1 cellular context compared by ENCODE assay signal in the genomic region with DNA sequence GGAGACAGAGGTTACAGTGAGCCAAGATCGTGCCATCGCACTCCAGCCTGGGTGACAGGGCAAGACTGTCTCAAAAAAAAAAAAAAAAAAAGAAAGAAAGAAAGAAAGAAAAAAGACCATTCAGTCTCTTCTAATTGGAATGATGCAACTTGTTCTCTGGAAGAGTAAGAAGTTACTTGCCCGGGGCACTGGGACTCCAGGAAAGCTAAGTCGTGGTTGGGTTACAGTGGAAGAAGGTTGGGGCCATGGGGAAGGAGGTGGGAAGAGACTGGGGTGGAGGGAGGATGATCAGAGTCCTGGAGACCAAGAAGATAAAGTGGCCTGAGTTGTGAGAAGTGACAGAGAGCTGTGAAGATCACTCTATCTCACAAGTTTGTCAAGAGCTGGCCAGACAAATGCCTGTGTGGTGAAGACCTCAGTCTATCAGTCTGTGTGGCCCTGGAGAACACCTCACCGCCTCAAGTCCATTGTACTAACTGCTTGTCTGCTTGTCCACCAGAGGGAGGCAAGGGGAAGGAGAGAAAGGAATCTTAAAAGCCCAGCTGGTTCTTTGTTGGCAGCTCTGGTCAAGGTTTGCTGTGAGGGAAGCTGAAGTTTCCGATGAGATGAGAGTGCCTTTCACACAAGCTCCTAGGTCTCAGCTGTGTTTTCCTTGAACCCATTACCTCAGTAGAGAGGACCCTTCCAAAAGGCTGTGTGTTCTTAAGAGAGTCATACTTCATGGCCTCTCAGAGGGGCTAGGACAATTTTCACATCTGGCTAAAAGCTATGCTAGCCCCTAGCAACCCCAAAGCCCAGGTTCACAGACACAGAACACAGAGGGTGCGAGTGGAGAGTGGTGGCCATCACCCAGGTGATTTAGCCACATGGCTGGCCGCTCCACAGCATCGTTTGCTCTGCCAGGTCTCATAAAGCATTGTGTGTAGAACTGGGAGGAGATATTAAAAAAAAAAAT.
TF ChIP-seq lines count a peak whose summit lies in the region.

No MANE protein-coding gene starts in this region.

TF ChIP-seq in K562, 482 proteins besides CTCF, POLR2A, EP300 and RAD21 (continued from another document):
- no peak for TF ChIP-seq TOE1 (IDR thresholded peaks at IDR 0.05; ENCODE audit: borderline replicate concordance)
- TF ChIP-seq TOE1 (CRISPR knock-in tag; IDR thresholded peaks at IDR 0.05; ENCODE audit: borderline replicate concordance, low read depth): no peak
- no peak for TF ChIP-seq PURB (CRISPR knock-in tag; IDR thresholded peaks at IDR 0.05; ENCODE audit: low read depth)
- no peak for TF ChIP-seq ZNF41 (CRISPR knock-in tag; conservative IDR thresholded peaks at IDR 0.05)
- no peak for TF ChIP-seq PHF8 (IDR thresholded peaks at IDR 0.05; ENCODE audit: borderline replicate concordance, low read length)
- peak; percentile 46 for TF ChIP-seq SMC3 (conservative IDR thresholded peaks at IDR 0.05; ENCODE audit: insufficient read depth, low read depth, low read length)
- no peak for TF ChIP-seq CHCHD3 (CRISPR knock-in tag; IDR thresholded peaks at IDR 0.05)
- no peak for TF ChIP-seq SRSF9 (IDR thresholded peaks at IDR 0.05; ENCODE audit: borderline replicate concordance, low read depth, low read length)
- TF ChIP-seq MCM5 (IDR thresholded peaks at IDR 0.05; ENCODE audit: low read depth): no peak
- TF ChIP-seq, protein P1, sequence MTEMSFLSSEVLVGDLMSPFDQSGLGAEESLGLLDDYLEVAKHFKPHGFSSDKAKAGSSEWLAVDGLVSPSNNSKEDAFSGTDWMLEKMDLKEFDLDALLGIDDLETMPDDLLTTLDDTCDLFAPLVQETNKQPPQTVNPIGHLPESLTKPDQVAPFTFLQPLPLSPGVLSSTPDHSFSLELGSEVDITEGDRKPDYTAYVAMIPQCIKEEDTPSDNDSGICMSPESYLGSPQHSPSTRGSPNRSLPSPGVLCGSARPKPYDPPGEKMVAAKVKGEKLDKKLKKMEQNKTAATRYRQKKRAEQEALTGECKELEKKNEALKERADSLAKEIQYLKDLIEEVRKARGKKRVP (CRISPR knock-in tag; IDR thresholded peaks at IDR 0.05): 0 out of 2 replicates have a peak, but pooled peaks have one; percentile 62
- 0 out of 2 replicates have a peak, but pooled peaks have one; percentile 34 for TF ChIP-seq EHMT2 (IDR thresholded peaks at IDR 0.05)
- TF ChIP-seq, protein P2, sequence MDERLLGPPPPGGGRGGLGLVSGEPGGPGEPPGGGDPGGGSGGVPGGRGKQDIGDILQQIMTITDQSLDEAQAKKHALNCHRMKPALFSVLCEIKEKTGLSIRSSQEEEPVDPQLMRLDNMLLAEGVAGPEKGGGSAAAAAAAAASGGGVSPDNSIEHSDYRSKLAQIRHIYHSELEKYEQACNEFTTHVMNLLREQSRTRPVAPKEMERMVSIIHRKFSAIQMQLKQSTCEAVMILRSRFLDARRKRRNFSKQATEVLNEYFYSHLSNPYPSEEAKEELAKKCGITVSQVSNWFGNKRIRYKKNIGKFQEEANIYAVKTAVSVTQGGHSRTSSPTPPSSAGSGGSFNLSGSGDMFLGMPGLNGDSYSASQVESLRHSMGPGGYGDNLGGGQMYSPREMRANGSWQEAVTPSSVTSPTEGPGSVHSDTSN (CRISPR knock-in tag; IDR thresholded peaks at IDR 0.05; ENCODE audit: low read depth): no peak
- TF ChIP-seq, protein P2 (tag; conservative IDR thresholded peaks at IDR 0.05; ENCODE audit: low read depth): no peak
- no peak for TF ChIP-seq GABPB2 (CRISPR knock-in tag; conservative IDR thresholded peaks at IDR 0.05)
- TF ChIP-seq, protein P3, sequence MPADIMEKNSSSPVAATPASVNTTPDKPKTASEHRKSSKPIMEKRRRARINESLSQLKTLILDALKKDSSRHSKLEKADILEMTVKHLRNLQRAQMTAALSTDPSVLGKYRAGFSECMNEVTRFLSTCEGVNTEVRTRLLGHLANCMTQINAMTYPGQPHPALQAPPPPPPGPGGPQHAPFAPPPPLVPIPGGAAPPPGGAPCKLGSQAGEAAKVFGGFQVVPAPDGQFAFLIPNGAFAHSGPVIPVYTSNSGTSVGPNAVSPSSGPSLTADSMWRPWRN (IDR thresholded peaks at IDR 0.05; ENCODE audit: low read depth): no peak
- TF ChIP-seq CBFA2T2 (conservative IDR thresholded peaks at IDR 0.05): no peak
- TF ChIP-seq DACH1 (IDR thresholded peaks at IDR 0.05; ENCODE audit: partially characterized antibody): peak; percentile 42
- TF ChIP-seq TCF3 (CRISPR knock-in tag; IDR thresholded peaks at IDR 0.05): no peak
- TF ChIP-seq RBM22 (IDR thresholded peaks at IDR 0.05; ENCODE audit: low read depth, low read length, poor library complexity, severe bottlenecking): no peak
- TF ChIP-seq GABPB1 (CRISPR knock-in tag; IDR thresholded peaks at IDR 0.05): no peak
- no peak for TF ChIP-seq ZNF184 (CRISPR knock-in tag; IDR thresholded peaks at IDR 0.05)
- no peak for TF ChIP-seq SRSF7 (optimal IDR thresholded peaks at IDR 0.05; ENCODE audit: low read depth, low read length)
- TF ChIP-seq, protein P4, sequence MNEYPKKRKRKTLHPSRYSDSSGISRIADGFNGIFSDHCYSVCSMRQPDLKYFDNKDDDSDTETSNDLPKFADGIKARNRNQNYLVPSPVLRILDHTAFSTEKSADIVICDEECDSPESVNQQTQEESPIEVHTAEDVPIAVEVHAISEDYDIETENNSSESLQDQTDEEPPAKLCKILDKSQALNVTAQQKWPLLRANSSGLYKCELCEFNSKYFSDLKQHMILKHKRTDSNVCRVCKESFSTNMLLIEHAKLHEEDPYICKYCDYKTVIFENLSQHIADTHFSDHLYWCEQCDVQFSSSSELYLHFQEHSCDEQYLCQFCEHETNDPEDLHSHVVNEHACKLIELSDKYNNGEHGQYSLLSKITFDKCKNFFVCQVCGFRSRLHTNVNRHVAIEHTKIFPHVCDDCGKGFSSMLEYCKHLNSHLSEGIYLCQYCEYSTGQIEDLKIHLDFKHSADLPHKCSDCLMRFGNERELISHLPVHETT (CRISPR knock-in tag; conservative IDR thresholded peaks at IDR 0.05 in 1 of 2, IDR thresholded peaks at IDR 0.05 in 1 of 2): no peak
- no peak for TF ChIP-seq KDM2B (CRISPR knock-in tag; IDR thresholded peaks at IDR 0.05)
- TF ChIP-seq, protein P5, sequence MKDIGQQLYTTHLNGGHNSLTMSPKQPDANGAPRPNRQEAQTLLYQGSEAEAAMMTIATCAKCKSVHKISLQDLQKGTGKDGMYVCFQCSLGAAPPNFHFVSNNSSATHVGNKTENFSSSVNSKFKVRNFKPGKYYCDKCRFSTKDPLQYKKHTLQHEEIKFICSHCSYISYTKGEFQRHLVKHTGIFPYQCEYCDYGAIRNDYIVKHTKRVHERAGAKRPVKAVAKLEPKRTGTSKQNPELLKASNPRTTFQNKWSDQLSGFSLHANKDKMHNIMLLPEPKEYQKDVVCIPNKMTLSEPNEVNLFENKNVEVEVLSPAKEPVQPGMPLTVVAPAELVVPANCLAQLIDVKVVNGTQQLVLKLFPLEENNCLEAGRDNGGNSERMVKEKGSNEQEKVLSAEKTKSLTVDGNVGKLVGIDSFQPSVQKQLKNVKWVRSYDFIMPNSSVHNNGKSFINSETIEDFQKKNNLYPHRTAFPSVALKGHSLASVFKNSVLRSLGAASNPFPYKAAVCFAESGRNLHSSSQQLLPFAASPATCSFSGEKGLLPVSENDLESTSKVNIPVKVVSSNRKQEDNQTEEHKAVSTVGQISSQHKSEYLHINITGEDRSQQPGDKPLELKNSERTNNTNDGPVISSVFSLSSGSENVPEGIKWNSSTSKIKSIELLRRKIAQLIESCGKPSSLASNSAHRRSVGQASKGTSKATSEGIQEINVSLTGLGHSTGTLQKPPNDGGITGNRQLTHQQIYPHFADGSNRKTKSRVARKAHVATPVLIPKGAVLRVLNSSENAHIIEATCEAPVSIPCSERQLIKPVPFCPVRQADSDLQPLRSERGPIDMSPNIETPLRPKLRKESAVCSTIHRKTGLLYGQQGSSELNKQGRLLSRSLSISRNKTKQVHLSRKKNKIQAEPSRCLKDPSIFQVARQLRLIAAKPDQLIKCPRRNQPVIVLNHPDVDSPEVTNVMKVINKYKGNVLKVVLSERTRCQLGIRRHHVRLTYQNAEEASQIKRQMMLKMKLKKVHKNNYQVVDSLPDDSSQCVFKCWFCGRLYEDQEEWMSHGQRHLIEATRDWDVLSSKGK (CRISPR knock-in tag; IDR thresholded peaks at IDR 0.05): no peak
- TF ChIP-seq CEBPG (CRISPR knock-in tag; IDR thresholded peaks at IDR 0.05): peak; percentile 81
- peak; percentile 24 to 87; a peak in 3 of 4 replicates for TF ChIP-seq CEBPG (tag; conservative IDR thresholded peaks at IDR 0.05 in 1 of 2, IDR thresholded peaks at IDR 0.05 in 1 of 2)
- TF ChIP-seq HNRNPK (IDR thresholded peaks at IDR 0.05; ENCODE audit: low read depth, low read length, poor library complexity, severe bottlenecking): no peak
TF ChIP-seq in K562: peak in this region for 7.
